1 cellular context compared by ENCODE assay signal in genomic region chrX:109536439-109537323, GRCh38.
A peak's percentile ranks its signal among the peaks of the same experiment; 100 is the strongest.
TF ChIP-seq lines count a peak whose summit lies in the region.

Gene NXT2 (plus strand): TSS chrX:109536844. CDS start chrX:109537007, 163 bp downstream.

TF ChIP-seq in HepG2, 621 proteins besides CTCF, POLR2A, EP300 and RAD21 (continued from another document and continues in another):
- TF ChIP-seq ZNF878 (CRISPR knock-in tag; IDR thresholded peaks at IDR 0.05) (no peak), ZBTB26 (CRISPR knock-in tag; IDR thresholded peaks at IDR 0.05; ENCODE audit: borderline replicate concordance) (no peak), ZUFSP (CRISPR knock-in tag; IDR thresholded peaks at IDR 0.05; ENCODE audit: borderline replicate concordance) (no peak), ZNF761 (CRISPR knock-in tag; conservative IDR thresholded peaks at IDR 0.05) (no peak), ZEB1 (IDR thresholded peaks at IDR 0.05; ENCODE audit: insufficient replicate concordance, low read depth) (no peak), NFIB (CRISPR knock-in tag; IDR thresholded peaks at IDR 0.05; ENCODE audit: borderline replicate concordance) (no peak), PAF1 (CRISPR knock-in tag; IDR thresholded peaks at IDR 0.05) (no peak), ZFP62 (CRISPR knock-in tag; IDR thresholded peaks at IDR 0.05) (no peak), DMTF1 (CRISPR knock-in tag; IDR thresholded peaks at IDR 0.05) (no peak), ZNF20 (CRISPR knock-in tag; IDR thresholded peaks at IDR 0.05) (no peak), NR2F2 (IDR thresholded peaks at IDR 0.05; ENCODE audit: borderline replicate concordance, low read depth) (no peak), TAF15 (IDR thresholded peaks at IDR 0.05; ENCODE audit: low read depth, low read length, poor library complexity, severe bottlenecking) (no peak), ZNF335 (CRISPR knock-in tag; IDR thresholded peaks at IDR 0.05) (no peak), ZBTB42 (CRISPR knock-in tag; IDR thresholded peaks at IDR 0.05) (no peak), REXO4 (CRISPR knock-in tag; IDR thresholded peaks at IDR 0.05; ENCODE audit: borderline replicate concordance) (no peak), TARDBP (CRISPR knock-in tag; IDR thresholded peaks at IDR 0.05) (no peak; the same call in 1 of the 2 replicates), ZNF143 (CRISPR knock-in tag; IDR thresholded peaks at IDR 0.05) (no peak), E2F2 (CRISPR knock-in tag; IDR thresholded peaks at IDR 0.05; ENCODE audit: borderline replicate concordance) (no peak), GFI1 (CRISPR knock-in tag; IDR thresholded peaks at IDR 0.05; ENCODE audit: borderline replicate concordance) (no peak), SIN3A (IDR thresholded peaks at IDR 0.05; ENCODE audit: borderline replicate concordance, low read depth, low read length) (no peak), TGIF2 (CRISPR knock-in tag; IDR thresholded peaks at IDR 0.05) (no peak), RCOR2 (CRISPR knock-in tag; IDR thresholded peaks at IDR 0.05) (no peak), ZNF235 (CRISPR knock-in tag; IDR thresholded peaks at IDR 0.05; ENCODE audit: borderline replicate concordance) (no peak), SALL2 (CRISPR knock-in tag; IDR thresholded peaks at IDR 0.05) (no peak), TFDP1 (CRISPR knock-in tag; IDR thresholded peaks at IDR 0.05; ENCODE audit: borderline replicate concordance) (peak; percentile 17; the same call in 1 of the 2 replicates), PCBP1 (IDR thresholded peaks at IDR 0.05; ENCODE audit: borderline replicate concordance, low read depth, low read length) (no peak), ZBTB7A (CRISPR knock-in tag; IDR thresholded peaks at IDR 0.05) (no peak)
- TF ChIP-seq, protein P1, sequence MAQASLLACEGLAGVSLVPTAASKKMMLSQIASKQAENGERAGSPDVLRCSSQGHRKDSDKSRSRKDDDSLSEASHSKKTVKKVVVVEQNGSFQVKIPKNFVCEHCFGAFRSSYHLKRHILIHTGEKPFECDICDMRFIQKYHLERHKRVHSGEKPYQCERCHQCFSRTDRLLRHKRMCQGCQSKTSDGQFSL (CRISPR knock-in tag; IDR thresholded peaks at IDR 0.05) = no peak
- TF ChIP-seq, protein P2, sequence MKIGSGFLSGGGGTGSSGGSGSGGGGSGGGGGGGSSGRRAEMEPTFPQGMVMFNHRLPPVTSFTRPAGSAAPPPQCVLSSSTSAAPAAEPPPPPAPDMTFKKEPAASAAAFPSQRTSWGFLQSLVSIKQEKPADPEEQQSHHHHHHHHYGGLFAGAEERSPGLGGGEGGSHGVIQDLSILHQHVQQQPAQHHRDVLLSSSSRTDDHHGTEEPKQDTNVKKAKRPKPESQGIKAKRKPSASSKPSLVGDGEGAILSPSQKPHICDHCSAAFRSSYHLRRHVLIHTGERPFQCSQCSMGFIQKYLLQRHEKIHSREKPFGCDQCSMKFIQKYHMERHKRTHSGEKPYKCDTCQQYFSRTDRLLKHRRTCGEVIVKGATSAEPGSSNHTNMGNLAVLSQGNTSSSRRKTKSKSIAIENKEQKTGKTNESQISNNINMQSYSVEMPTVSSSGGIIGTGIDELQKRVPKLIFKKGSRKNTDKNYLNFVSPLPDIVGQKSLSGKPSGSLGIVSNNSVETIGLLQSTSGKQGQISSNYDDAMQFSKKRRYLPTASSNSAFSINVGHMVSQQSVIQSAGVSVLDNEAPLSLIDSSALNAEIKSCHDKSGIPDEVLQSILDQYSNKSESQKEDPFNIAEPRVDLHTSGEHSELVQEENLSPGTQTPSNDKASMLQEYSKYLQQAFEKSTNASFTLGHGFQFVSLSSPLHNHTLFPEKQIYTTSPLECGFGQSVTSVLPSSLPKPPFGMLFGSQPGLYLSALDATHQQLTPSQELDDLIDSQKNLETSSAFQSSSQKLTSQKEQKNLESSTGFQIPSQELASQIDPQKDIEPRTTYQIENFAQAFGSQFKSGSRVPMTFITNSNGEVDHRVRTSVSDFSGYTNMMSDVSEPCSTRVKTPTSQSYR (CRISPR knock-in tag; IDR thresholded peaks at IDR 0.05; ENCODE audit: borderline replicate concordance) = peak; percentile 22; the same call in 1 of the 2 replicates
- TF ChIP-seq, protein P3, sequence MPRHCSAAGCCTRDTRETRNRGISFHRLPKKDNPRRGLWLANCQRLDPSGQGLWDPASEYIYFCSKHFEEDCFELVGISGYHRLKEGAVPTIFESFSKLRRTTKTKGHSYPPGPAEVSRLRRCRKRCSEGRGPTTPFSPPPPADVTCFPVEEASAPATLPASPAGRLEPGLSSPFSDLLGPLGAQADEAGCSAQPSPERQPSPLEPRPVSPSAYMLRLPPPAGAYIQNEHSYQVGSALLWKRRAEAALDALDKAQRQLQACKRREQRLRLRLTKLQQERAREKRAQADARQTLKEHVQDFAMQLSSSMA (CRISPR knock-in tag; IDR thresholded peaks at IDR 0.05) = no peak
- TF ChIP-seq, protein P4, sequence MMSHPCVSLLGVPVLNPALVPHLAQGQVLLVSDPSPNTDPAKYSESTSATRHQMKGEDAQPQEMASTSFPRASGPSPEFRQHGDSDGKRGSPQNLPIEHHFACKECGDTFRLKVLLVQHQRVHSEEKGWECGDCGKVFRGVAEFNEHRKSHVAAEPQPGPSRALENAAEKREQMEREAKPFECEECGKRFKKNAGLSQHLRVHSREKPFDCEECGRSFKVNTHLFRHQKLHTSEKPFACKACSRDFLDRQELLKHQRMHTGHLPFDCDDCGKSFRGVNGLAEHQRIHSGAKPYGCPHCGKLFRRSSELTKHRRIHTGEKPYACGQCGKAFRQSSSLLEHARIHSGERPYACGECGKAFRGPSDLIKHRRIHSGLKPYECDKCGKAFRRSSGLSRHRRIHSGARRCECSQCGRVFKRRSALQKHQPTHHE (CRISPR knock-in tag; IDR thresholded peaks at IDR 0.05; ENCODE audit: borderline replicate concordance) = no peak
- TF ChIP-seq, protein P5, sequence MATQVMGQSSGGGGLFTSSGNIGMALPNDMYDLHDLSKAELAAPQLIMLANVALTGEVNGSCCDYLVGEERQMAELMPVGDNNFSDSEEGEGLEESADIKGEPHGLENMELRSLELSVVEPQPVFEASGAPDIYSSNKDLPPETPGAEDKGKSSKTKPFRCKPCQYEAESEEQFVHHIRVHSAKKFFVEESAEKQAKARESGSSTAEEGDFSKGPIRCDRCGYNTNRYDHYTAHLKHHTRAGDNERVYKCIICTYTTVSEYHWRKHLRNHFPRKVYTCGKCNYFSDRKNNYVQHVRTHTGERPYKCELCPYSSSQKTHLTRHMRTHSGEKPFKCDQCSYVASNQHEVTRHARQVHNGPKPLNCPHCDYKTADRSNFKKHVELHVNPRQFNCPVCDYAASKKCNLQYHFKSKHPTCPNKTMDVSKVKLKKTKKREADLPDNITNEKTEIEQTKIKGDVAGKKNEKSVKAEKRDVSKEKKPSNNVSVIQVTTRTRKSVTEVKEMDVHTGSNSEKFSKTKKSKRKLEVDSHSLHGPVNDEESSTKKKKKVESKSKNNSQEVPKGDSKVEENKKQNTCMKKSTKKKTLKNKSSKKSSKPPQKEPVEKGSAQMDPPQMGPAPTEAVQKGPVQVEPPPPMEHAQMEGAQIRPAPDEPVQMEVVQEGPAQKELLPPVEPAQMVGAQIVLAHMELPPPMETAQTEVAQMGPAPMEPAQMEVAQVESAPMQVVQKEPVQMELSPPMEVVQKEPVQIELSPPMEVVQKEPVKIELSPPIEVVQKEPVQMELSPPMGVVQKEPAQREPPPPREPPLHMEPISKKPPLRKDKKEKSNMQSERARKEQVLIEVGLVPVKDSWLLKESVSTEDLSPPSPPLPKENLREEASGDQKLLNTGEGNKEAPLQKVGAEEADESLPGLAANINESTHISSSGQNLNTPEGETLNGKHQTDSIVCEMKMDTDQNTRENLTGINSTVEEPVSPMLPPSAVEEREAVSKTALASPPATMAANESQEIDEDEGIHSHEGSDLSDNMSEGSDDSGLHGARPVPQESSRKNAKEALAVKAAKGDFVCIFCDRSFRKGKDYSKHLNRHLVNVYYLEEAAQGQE (IDR thresholded peaks at IDR 0.05; ENCODE audit: borderline replicate concordance in 1 of 2, low read depth in 1 of 2, low read length in 2 of 2) = no peak; a peak in 1 of 4 replicates
- TF ChIP-seq, protein P6, sequence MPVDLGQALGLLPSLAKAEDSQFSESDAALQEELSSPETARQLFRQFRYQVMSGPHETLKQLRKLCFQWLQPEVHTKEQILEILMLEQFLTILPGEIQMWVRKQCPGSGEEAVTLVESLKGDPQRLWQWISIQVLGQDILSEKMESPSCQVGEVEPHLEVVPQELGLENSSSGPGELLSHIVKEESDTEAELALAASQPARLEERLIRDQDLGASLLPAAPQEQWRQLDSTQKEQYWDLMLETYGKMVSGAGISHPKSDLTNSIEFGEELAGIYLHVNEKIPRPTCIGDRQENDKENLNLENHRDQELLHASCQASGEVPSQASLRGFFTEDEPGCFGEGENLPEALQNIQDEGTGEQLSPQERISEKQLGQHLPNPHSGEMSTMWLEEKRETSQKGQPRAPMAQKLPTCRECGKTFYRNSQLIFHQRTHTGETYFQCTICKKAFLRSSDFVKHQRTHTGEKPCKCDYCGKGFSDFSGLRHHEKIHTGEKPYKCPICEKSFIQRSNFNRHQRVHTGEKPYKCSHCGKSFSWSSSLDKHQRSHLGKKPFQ (CRISPR knock-in tag; IDR thresholded peaks at IDR 0.05; ENCODE audit: insufficient replicate concordance) = no peak
- TF ChIP-seq, protein P7, sequence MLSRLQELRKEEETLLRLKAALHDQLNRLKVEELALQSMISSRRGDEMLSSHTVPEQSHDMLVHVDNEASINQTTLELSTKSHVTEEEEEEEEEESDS (CRISPR knock-in tag; IDR thresholded peaks at IDR 0.05; ENCODE audit: borderline replicate concordance) = no peak
- TF ChIP-seq, protein P8, sequence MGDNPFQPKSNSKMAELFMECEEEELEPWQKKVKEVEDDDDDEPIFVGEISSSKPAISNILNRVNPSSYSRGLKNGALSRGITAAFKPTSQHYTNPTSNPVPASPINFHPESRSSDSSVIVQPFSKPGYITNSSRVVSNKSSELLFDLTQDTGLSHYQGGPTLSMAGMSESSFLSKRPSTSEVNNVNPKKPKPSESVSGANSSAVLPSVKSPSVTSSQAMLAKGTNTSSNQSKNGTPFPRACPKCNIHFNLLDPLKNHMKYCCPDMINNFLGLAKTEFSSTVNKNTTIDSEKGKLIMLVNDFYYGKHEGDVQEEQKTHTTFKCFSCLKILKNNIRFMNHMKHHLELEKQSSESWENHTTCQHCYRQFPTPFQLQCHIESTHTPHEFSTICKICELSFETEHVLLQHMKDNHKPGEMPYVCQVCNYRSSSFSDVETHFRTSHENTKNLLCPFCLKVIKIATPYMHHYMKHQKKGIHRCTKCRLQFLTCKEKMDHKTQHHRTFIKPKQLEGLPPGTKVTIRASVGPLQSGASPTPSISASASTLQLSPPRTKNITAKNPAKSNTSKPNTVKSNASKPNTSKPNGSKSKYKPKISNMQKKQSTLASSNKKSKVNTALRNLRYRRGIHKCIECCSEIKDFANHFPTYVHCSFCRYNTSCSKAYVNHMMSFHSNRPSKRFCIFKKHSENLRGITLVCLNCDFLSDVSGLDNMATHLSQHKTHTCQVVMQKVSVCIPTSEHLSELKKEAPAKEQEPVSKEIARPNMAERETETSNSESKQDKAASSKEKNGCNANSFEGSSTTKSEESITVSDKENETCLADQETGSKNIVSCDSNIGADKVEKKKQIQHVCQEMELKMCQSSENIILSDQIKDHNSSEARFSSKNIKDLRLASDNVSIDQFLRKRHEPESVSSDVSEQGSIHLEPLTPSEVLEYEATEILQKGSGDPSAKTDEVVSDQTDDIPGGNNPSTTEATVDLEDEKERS (CRISPR knock-in tag; IDR thresholded peaks at IDR 0.05) = peak; percentile 68; the same call in 1 of the 2 replicates
